In the genomic region with DNA sequence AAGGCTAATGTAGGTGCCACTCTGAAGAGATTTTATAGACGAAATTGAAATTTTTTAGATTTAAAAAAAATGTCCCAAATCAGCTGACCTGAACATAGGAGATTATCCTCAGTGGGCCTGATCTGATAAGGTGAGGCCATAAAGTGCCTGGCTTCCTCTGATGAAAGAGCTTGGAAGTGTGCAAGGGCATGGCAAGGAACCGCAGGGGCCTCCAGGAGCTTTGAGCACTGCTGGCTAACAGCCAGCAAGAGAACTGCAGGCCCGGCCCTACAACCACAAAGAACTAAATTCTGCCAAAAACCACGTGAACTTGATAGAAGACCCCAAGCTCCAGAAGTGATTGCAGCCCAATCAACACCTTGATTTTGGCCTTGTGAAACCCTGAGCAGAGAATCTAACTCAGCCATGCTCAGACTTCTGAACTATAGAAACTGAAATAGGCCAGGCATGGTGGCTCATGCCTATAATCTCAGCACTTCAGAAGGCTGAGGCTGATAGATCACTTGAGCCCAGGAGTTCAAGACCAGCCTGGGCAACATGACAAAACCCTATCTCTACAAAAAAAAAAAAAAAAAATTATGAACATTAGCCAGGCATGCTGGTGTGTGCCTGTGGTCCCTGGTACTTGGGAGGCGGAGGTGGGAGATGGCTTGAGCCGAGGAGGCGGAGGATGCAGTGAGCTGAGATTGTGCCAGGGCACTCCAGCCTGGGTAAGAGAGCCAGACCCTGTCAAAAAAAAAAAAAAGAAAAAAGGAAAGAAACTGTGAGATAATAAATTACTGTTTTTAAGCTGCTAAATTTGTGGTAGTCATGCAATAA, we compare ENCODE assay signal across 1 cellular context.
TF ChIP-seq lines count a peak whose summit lies in the region.

No MANE protein-coding gene starts in this region.

TF ChIP-seq in HCT116, 20 proteins besides CTCF, POLR2A, EP300 and RAD21:
- TF ChIP-seq FOSL1 (IDR thresholded peaks at IDR 0.05; ENCODE audit: low read depth) (no peak), TCF7L2 (IDR thresholded peaks at IDR 0.05; ENCODE audit: borderline replicate concordance, extremely low read depth, insufficient read depth, insufficient read length) (peak; percentile 42), MAX (IDR thresholded peaks at IDR 0.05) (no peak), SRF (IDR thresholded peaks at IDR 0.05; ENCODE audit: low read depth) (no peak), CEBPB (IDR thresholded peaks at IDR 0.05; ENCODE audit: low read depth) (no peak)
